ENCODE assay signal across 15 cellular contexts in genomic region chr9:89022902-89023301, GRCh38. TPM values are rescaled to one million over a fixed set of nuclear protein-coding genes. Genes with fewer than 3 reads are reported as not detected.
A peak's percentile ranks its signal among the peaks of the same experiment; 100 is the strongest.
DNase-seq lines count a peak whose midpoint lies in the region; ATAC-seq, FAIRE-seq and TF ChIP-seq lines count a peak whose summit lies in the region.
"Had no signal": no experiment of that assay in that cellular context is flagged by ENCODE, and none has a peak within 500 bp of the region (broad histone marks: within the 10 kb centered on the region; RNA-seq: fewer than 3 reads in every experiment).

No MANE protein-coding gene starts in this region.

- H3K4me1 Mint-ChIP-seq in activated naive CD4-positive, alpha-beta T cell treated with anti-CD3 and anti-CD28 coated beads for 36 hours (ENCODE audit: low read depth) = no peaks in the 10 kb centered on the region
- H3K4me1 Mint-ChIP-seq: immature natural killer cell had no signal

- H3K27me3 ChIP-seq in ACC112 (ENCODE audit: insufficient read depth, low read length) = no peaks in the 10 kb centered on the region
- H3K27me3 ChIP-seq in gastroesophageal sphincter = no peaks in the 10 kb centered on the region
- H3K27me3 ChIP-seq in HepG2 (ENCODE audit: control insufficient read depth in 1 of 2, insufficient read depth in 2 of 2, low read length in 2 of 2) = no peaks in the 10 kb centered on the region

- intact Hi-C loops in activated naive CD4-positive, alpha-beta T cell treated with anti-CD3 and anti-CD28 coated beads for 36 hours (cut with micrococcal nuclease) = no loop called here
- intact Hi-C loops in HepG2 (cut with micrococcal nuclease; ENCODE audit: unreplicated experiment) = no loop called here

- H3K27ac Mint-ChIP-seq in activated naive CD4-positive, alpha-beta T cell treated with anti-CD3 and anti-CD28 coated beads for 36 hours = no peak overlapping the region
- H3K27ac Mint-ChIP-seq: immature natural killer cell had no signal

- H3K36me3 ChIP-seq in ACC112 (ENCODE audit: insufficient read depth, low read length) (no peaks in the 10 kb centered on the region), gastroesophageal sphincter (no peaks in the 10 kb centered on the region), HepG2 (replicated peaks in 1 of 2; ENCODE audit: control insufficient read depth in 1 of 2, insufficient read depth in 2 of 2, low read length in 2 of 2) (no peaks in the 10 kb centered on the region)
- H3K36me3 ChIP-seq: prostate gland had no signal

- TF ChIP-seq EP300 in gastroesophageal sphincter (IDR thresholded peaks at IDR 0.05) (no peak), HepG2 (IDR thresholded peaks at IDR 0.05; ENCODE audit: low read depth in 2 of 2, low read length in 2 of 2) (no peak), HepG2 (CRISPR knock-in tag; IDR thresholded peaks at IDR 0.05; ENCODE audit: borderline replicate concordance) (no peak)

- in situ Hi-C loops in SK-MEL-5 (cut with HindIII; ENCODE audit: low pct_unique_long_range_greater_than_20kb, low sequenced_read_pairs) (no loop called here), HepG2 (cut with HindIII; ENCODE audit: extremely low pct_ligation_motif_present, low pct_unique_long_range_greater_than_20kb) (no loop called here)

- no peak overlapping the region for H3K4me3 ChIP-seq in ACC112 (ENCODE audit: low read depth, low read length)
- H3K4me3 ChIP-seq in gastroesophageal sphincter = no peak overlapping the region
- H3K4me3 ChIP-seq in HepG2 (replicated peaks in 1 of 3; ENCODE audit: insufficient read depth in 1 of 3, low read depth in 2 of 3, low read length in 3 of 3) = no peak overlapping the region
- H3K4me3 ChIP-seq: prostate gland had no signal

- no peaks in the 10 kb centered on the region for H3K36me3 Mint-ChIP-seq in activated naive CD4-positive, alpha-beta T cell treated with anti-CD3 and anti-CD28 coated beads for 36 hours (ENCODE audit: low read depth)
- H3K36me3 Mint-ChIP-seq: immature natural killer cell had no signal

- CTCF ChIA-PET in activated naive CD4-positive, alpha-beta T cell treated with anti-CD3 and anti-CD28 coated beads for 36 hours (lab: Charles Lee) = no interaction called here
- CTCF ChIA-PET in HepG2 (lab: Yijun Ruan, JAX; ENCODE audit: low intra/inter-chr PET ratio, low total read pairs) = no interaction called here

- TF ChIP-seq RAD21 in HepG2 (CRISPR knock-in tag; IDR thresholded peaks at IDR 0.05) = no peak

- BruUV-seq in HepG2 (replicated peaks; lab: Mats Ljungman, UMichigan) = no TSS peak

- TF ChIP-seq CTCF in gastroesophageal sphincter (IDR thresholded peaks at IDR 0.05) (no peak), omental fat pad (IDR thresholded peaks at IDR 0.05) (no peak), HepG2 (CRISPR knock-in tag; IDR thresholded peaks at IDR 0.05) (no peak)

- no peak for TF ChIP-seq POLR2A in gastroesophageal sphincter (IDR thresholded peaks at IDR 0.05)
- TF ChIP-seq POLR2A in HepG2 (IDR thresholded peaks at IDR 0.05; ENCODE audit: insufficient read depth in 1 of 2, low read depth in 2 of 2, low read length in 2 of 2) = no peak

- H3K79me2 ChIP-seq in ACC112 (ENCODE audit: control insufficient read depth, insufficient read depth, low read length, unreplicated experiment) (no peaks in the 10 kb centered on the region), HepG2 (ENCODE audit: insufficient read depth, low read length) (no peaks in the 10 kb centered on the region)

- WGBS in gastroesophageal sphincter (ENCODE audit: low coverage in 1 of 2), 2 donors = no CpG with 5 or more reads among the region's 2 CpGs
- WGBS in HepG2 (ENCODE audit: low lambda C conversion rate) = 0% methylated on average over 2 of the region's 2 CpGs

- peaks cover 28% of the 10 kb centered on the region for H3K4me1 ChIP-seq in ACC112 (ENCODE audit: control insufficient read depth, insufficient read depth, low read length, unreplicated experiment)
- H3K4me1 ChIP-seq in gastroesophageal sphincter = peaks cover 0 to 28% (median 14%) of the 10 kb centered on the region in 3 donors
- no peaks in the 10 kb centered on the region for H3K4me1 ChIP-seq in HepG2 (ENCODE audit: insufficient read depth, low read length)

- peaks cover 12% of the 10 kb centered on the region for H3K27me3 Mint-ChIP-seq in activated naive CD4-positive, alpha-beta T cell treated with anti-CD3 and anti-CD28 coated beads for 36 hours (ENCODE audit: low read depth)

- H2AFZ ChIP-seq in ACC112 (ENCODE audit: low read length, unreplicated experiment) (no peak overlapping the region), HepG2 (ENCODE audit: low read length) (no peak overlapping the region)

- no peaks in the 10 kb centered on the region for H3K9me3 Mint-ChIP-seq in activated naive CD4-positive, alpha-beta T cell treated with anti-CD3 and anti-CD28 coated beads for 36 hours
- H3K9me3 Mint-ChIP-seq: immature natural killer cell had no signal

- no peaks in the 10 kb centered on the region for H3K9me3 ChIP-seq in gastroesophageal sphincter
- H3K9me3 ChIP-seq in HepG2 (ENCODE audit: low read length) = no peaks in the 10 kb centered on the region
- H3K9me3 ChIP-seq: prostate gland had no signal

- POLR2A ChIA-PET in HepG2 (lab: Yijun Ruan, JAX) = no interaction called here

- no peak for FAIRE-seq in HepG2 (lab: Jason Lieb, UNC)

- H4K20me1 ChIP-seq in HepG2 (ENCODE audit: insufficient read depth, low read length) = no peaks in the 10 kb centered on the region

- H3K4me3 Mint-ChIP-seq in activated naive CD4-positive, alpha-beta T cell treated with anti-CD3 and anti-CD28 coated beads for 36 hours = no peak overlapping the region
- H3K4me3 Mint-ChIP-seq: immature natural killer cell had no signal

- ATAC-seq in gastroesophageal sphincter (peak; percentile 39), omental fat pad (ENCODE audit: low FRiP score) (peak; percentile 66), HepG2 (no peak)

- H3K9ac ChIP-seq in HepG2 (ENCODE audit: insufficient read depth, low read depth, low read length) = no peak overlapping the region

- H3K27ac ChIP-seq in ACC112 (ENCODE audit: low read depth, low read length) (peak overlapping the region; percentile 9; the same call in 1 of the 2 replicates), gastroesophageal sphincter (peak overlapping the region in 3 of 4 donors; percentile 13 to 38 (median 22)), HepG2 (ENCODE audit: extremely low read length, insufficient read depth, low read length) (no peak overlapping the region)

- DNase-seq in SK-MEL-5 (ENCODE audit: low read depth, low spot score) = peak; percentile 11
- DNase-seq in omental fat pad (ENCODE audit: low spot score) = no peak
- DNase-seq in activated naive CD4-positive, alpha-beta T cell treated with anti-CD3 and anti-CD28 coated beads for 36 hours = no peak
- DNase-seq in SIG-M5 (lab: John Stamatoyannopoulos, UW) = no peak
- no peak for DNase-seq in midbrain (lab: John Stamatoyannopoulos, UW)
- DNase-seq in HepG2 (ENCODE audit: low spot score) = no peak
- DNase-seq: activated CD4-positive, alpha-beta T cell treated with anti-CD3 and anti-CD28 coated beads for 48 hours; activated naive CD4-positive, alpha-beta T cell treated with Interleukin-2 at 50 U/mL for 16 hours; GOT3; immature natural killer cell; NCI-H510A; SHP77 had no signal

- no peak overlapping the region for H3K4me2 ChIP-seq in HepG2 (ENCODE audit: low read depth, low read length)

TF ChIP-seq in HepG2, 621 proteins besides CTCF, POLR2A, EP300 and RAD21 (continues in another document):
- TF ChIP-seq HHEX (CRISPR knock-in tag; IDR thresholded peaks at IDR 0.05) (no peak), MEF2D (CRISPR knock-in tag; IDR thresholded peaks at IDR 0.05) (no peak), HMG20A (CRISPR knock-in tag; IDR thresholded peaks at IDR 0.05; ENCODE audit: borderline replicate concordance) (no peak), NFE2 (CRISPR knock-in tag; IDR thresholded peaks at IDR 0.05) (no peak), CENPT (CRISPR knock-in tag; IDR thresholded peaks at IDR 0.05; ENCODE audit: low read depth) (no peak), ZNF737 (CRISPR knock-in tag; IDR thresholded peaks at IDR 0.05; ENCODE audit: borderline replicate concordance) (no peak)

RNA-seq across cellular contexts. Expression of gene S1PR3, which starts 31.6 kb away (rescaled TPM):
- 0.50 and 0.56 TPM in 2 replicates for total RNA-seq in SK-MEL-5 (2014; rRNA removed; shearing (Covaris generic))
- 0.80 and 0.93 TPM in 2 replicates for polyA plus RNA-seq in SK-MEL-5 (2015; cell fraction: cytosol; rRNA removed)
- 0.50 and 2.8 TPM in 2 replicates for polyA plus RNA-seq in SK-MEL-5 (2015; cell fraction: nucleus; rRNA removed)
- 100 to 1,000 TPM in 3 of 4 donors, 10 to 100 TPM in 1; 77.9 to 351 (median 167) TPM for total RNA-seq in gastroesophageal sphincter
- 10 to 100 TPM; 19.0 to 61.7 (median 30.1) TPM for total RNA-seq in omental fat pad
- 1 to 10 TPM in 1 of 2 experiments, under 1 TPM in 1; 0.91 to 1.4 TPM for total RNA-seq in activated naive CD4-positive, alpha-beta T cell treated with anti-CD3 and anti-CD28 coated beads for 36 hours
- 0.02 and 0.04 TPM in 2 replicates for total RNA-seq in HepG2 (2016; rRNA removed; fragmentation: Illumina TruSeq; extraction: Trizol)
- not detected in 2 replicates for total RNA-seq in HepG2 (2016; cell fraction: cytosol; rRNA removed; fragmentation: Illumina TruSeq; extraction: Trizol; ENCODE audit: low read depth)
- total RNA-seq in HepG2 (2016; cell fraction: insoluble cytoplasmic fraction; rRNA removed; fragmentation: Illumina TruSeq; extraction: Trizol) = 0.04 and 0.06 TPM in 2 replicates
- 0.03 TPM in 1 of 2 replicates, not detected in the other for total RNA-seq in HepG2 (2016; cell fraction: membrane; rRNA removed; fragmentation: Illumina TruSeq; extraction: Trizol)
- not detected in 2 replicates for total RNA-seq in HepG2 (2016; cell fraction: nucleus; rRNA removed; fragmentation: Illumina TruSeq; extraction: Trizol)
- polyA plus RNA-seq in HepG2 (2011; rRNA removed) = 0.01 TPM in 1 of 2 replicates, not detected in the other
- 0.03 TPM in 1 of 2 replicates, not detected in the other for polyA plus RNA-seq in HepG2 (2011; cell fraction: cytosol; rRNA removed)
- polyA plus RNA-seq in HepG2 (2011; cell fraction: nucleus; rRNA removed) = not detected in 2 replicates
- polyA plus RNA-seq in HepG2 (2012) = not detected in 2 replicates
- not detected in 2 replicates for polyA plus RNA-seq in HepG2 (2016; cell fraction: cytosol; fragmentation: Illumina TruSeq; extraction: Trizol; ENCODE audit: low read depth)
- polyA plus RNA-seq in HepG2 (2016; cell fraction: insoluble cytoplasmic fraction; fragmentation: Illumina TruSeq; extraction: Trizol; ENCODE audit: low read depth) = 0.05 TPM in 1 of 2 replicates, not detected in the other
- not detected in 2 replicates for polyA plus RNA-seq in HepG2 (2016; cell fraction: membrane; fragmentation: Illumina TruSeq; extraction: Trizol; ENCODE audit: low read depth)
- polyA plus RNA-seq in HepG2 (2016; cell fraction: nucleus; fragmentation: Illumina TruSeq; extraction: Trizol; ENCODE audit: insufficient read depth, low read depth) = 0.09 TPM in 1 of 2 replicates, not detected in the other
- 36.5 TPM in 1 of 2 replicates, not detected in the other for polyA minus RNA-seq in HepG2 (2011; rRNA and poly(A)+ RNA removed; ENCODE audit: low replicate concordance)
- polyA minus RNA-seq in HepG2 (2011; cell fraction: cytosol; rRNA and poly(A)+ RNA removed) = 0.09 TPM in 1 of 2 replicates, not detected in the other
- 0.13 TPM in 1 of 2 replicates, not detected in the other for polyA minus RNA-seq in HepG2 (2011; cell fraction: nucleus; rRNA and poly(A)+ RNA removed)

Comparison
In these comparisons a context has a peak if more than half of its experiments do, and no peak if none do; other contexts are left out.
1. RNA of gene S1PR3, which starts 31.6 kb away (total RNA-seq): 77.9 to 351 TPM in gastroesophageal sphincter and 19.0 to 61.7 TPM in omental fat pad; 0.91 to 1.4 TPM in activated naive CD4-positive, alpha-beta T cell treated with anti-CD3 and anti-CD28 coated beads for 36 hours, 0.50 to 0.56 TPM in SK-MEL-5 and 0.02 to 0.06 TPM in HepG2; every median in the first group is over 4 times any median in the second.